Comparison of ENCODE assay signal across 16 cellular contexts in genomic region chr3:46690798-46691197, GRCh38. TPM values are rescaled to one million over a fixed set of nuclear protein-coding genes. Genes with fewer than 3 reads are reported as not detected.
A peak's percentile ranks its signal among the peaks of the same experiment; 100 is the strongest.
DNase-seq lines count a peak whose midpoint lies in the region; ATAC-seq, FAIRE-seq and TF ChIP-seq lines count a peak whose summit lies in the region.
"Had no signal": no experiment of that assay in that cellular context is flagged by ENCODE, and none has a peak within 500 bp of the region (broad histone marks: within the 10 kb centered on the region; RNA-seq: fewer than 3 reads in every experiment).

No MANE protein-coding gene starts in this region.

- H3K27ac ChIP-seq in colonic mucosa (no peak overlapping the region), lower lobe of right lung (peak overlapping the region; percentile 90)

- H3K4me1 ChIP-seq in colonic mucosa, result peaks cover under 1% of the 10 kb centered on the region
- H3K4me1 ChIP-seq in lower lobe of right lung, result peaks cover 65% of the 10 kb centered on the region

- intact Hi-C loops in colonic mucosa (cut with DNase I) (no loop called here), lower lobe of right lung (cut with DNase I) (no loop called here)

- H3K9me3 ChIP-seq in colonic mucosa, result no peaks in the 10 kb centered on the region
- no peaks in the 10 kb centered on the region for H3K9me3 ChIP-seq in lower lobe of right lung

- H3K9ac ChIP-seq in colonic mucosa (ENCODE audit: low read depth in 2 of 2, low read length in 2 of 2), result peak overlapping the region in 1 of 2 donors; percentile 42

- CTCF ChIA-PET in activated CD4-positive, alpha-beta T cell treated with anti-CD3 and anti-CD28 coated beads, Interleukin-2, amount 10 ng/mL, durations not matched to agents 7 days and 5 days (lab: Charles Lee), result interaction anchor here (1.0 kb wide), 1 partner anchor 12 kb away, joined by 3 read pairs; no protein-coding TSS in a partner anchor

- H3K27ac Mint-ChIP-seq in activated CD4-positive, alpha-beta T cell treated with anti-CD3 and anti-CD28 coated beads, Interleukin-2, amount 10 ng/mL, durations not matched to agents 7 days and 5 days, result no peak overlapping the region
- H3K27ac Mint-ChIP-seq: activated CD4-positive, alpha-beta T cell treated with anti-CD3 and anti-CD28 coated beads for 36 hours had no signal

- H3K36me3 Mint-ChIP-seq in activated CD4-positive, alpha-beta T cell treated with anti-CD3 and anti-CD28 coated beads, Interleukin-2, amount 10 ng/mL, durations not matched to agents 7 days and 5 days (ENCODE audit: low read depth), result no peaks in the 10 kb centered on the region

- no peaks in the 10 kb centered on the region for H3K36me3 ChIP-seq in colonic mucosa
- H3K36me3 ChIP-seq in lower lobe of right lung, result peaks cover 28% of the 10 kb centered on the region

- peaks cover 7% of the 10 kb centered on the region for H3K27me3 Mint-ChIP-seq in activated CD4-positive, alpha-beta T cell treated with anti-CD3 and anti-CD28 coated beads, Interleukin-2, amount 10 ng/mL, durations not matched to agents 7 days and 5 days
- H3K27me3 Mint-ChIP-seq: activated CD4-positive, alpha-beta T cell treated with anti-CD3 and anti-CD28 coated beads for 36 hours had no signal

- no peak overlapping the region for H3K4me3 ChIP-seq in colonic mucosa
- peak overlapping the region; percentile 2 for H3K4me3 ChIP-seq in lower lobe of right lung

- peaks cover 45% of the 10 kb centered on the region for H3K4me1 Mint-ChIP-seq in activated CD4-positive, alpha-beta T cell treated with anti-CD3 and anti-CD28 coated beads, Interleukin-2, amount 10 ng/mL, durations not matched to agents 7 days and 5 days

- H3K27me3 ChIP-seq in colonic mucosa (no peaks in the 10 kb centered on the region), lower lobe of right lung (ENCODE audit: low read depth) (peaks cover 6% of the 10 kb centered on the region)

- H3K9me3 Mint-ChIP-seq in activated CD4-positive, alpha-beta T cell treated with anti-CD3 and anti-CD28 coated beads, Interleukin-2, amount 10 ng/mL, durations not matched to agents 7 days and 5 days, result no peaks in the 10 kb centered on the region

- TF ChIP-seq CTCF in colonic mucosa (IDR thresholded peaks at IDR 0.05) (no peak), lower lobe of right lung (IDR thresholded peaks at IDR 0.05) (no peak)

- POLR2A ChIA-PET in activated CD4-positive, alpha-beta T cell treated with anti-CD3 and anti-CD28 coated beads, Interleukin-2, amount 10 ng/mL, durations not matched to agents 7 days and 5 days (lab: Charles Lee), result no interaction called here

- peak; percentile 19 for DNase-seq in activated CD4-positive, alpha-beta T cell treated with anti-CD3 and anti-CD28 coated beads, Interleukin-2, amount 10 ng/mL, durations not matched to agents 7 days and 5 days
- DNase-seq in activated CD4-positive, alpha-beta T cell treated with anti-CD3 and anti-CD28 coated beads for 4 hours, result no peak
- DNase-seq in colonic mucosa, result peak; percentile 77
- DNase-seq in lower lobe of right lung, result peak; percentile 78
- DNase-seq in urothelium cell line (ENCODE audit: low spot score), result peak; percentile 73
- no peak for DNase-seq in cortex of kidney (lab: John Stamatoyannopoulos, UW)
- no peak for DNase-seq in activated CD8-positive, alpha-beta memory T cell treated with anti-CD3 and anti-CD28 coated beads, Interleukin-2, amount 50 U/mL, for 48 hours
- DNase-seq in NCI-H146 (lab: John Stamatoyannopoulos, UW), result no peak
- DNase-seq: activated CD4-positive, alpha-beta T cell treated with anti-CD3 and anti-CD28 coated beads for 36 hours; DMS53; H7; NCI-H1694 treated with DMSO at 0.1 percent for 48 hours had no signal

- H3K4me3 Mint-ChIP-seq in activated CD4-positive, alpha-beta T cell treated with anti-CD3 and anti-CD28 coated beads, Interleukin-2, amount 10 ng/mL, durations not matched to agents 7 days and 5 days, result no peak overlapping the region
- H3K4me3 Mint-ChIP-seq: activated CD4-positive, alpha-beta T cell treated with anti-CD3 and anti-CD28 coated beads for 36 hours had no signal

- FAIRE-seq in urothelium cell line (lab: Jason Lieb, UNC), result no peak
- FAIRE-seq: A204.1, GM12892, HepG2 had no signal

- ATAC-seq in lower lobe of right lung, result peak; percentile 29 to 42
- ATAC-seq: activated CD4-positive, alpha-beta T cell treated with anti-CD3 and anti-CD28 coated beads for 36 hours; HepG2 had no signal

RNA-seq across cellular contexts. Expression of gene ALS2CL, which starts 2.7 kb away (rescaled TPM):
- 10 to 100 TPM; 15.5 to 16.6 TPM for total RNA-seq in activated CD4-positive, alpha-beta T cell treated with anti-CD3 and anti-CD28 coated beads, Interleukin-2, amount 10 ng/mL, durations not matched to agents 7 days and 5 days
- 10 to 100 TPM; 21.8 to 40.3 TPM for total RNA-seq in colonic mucosa
- total RNA-seq in lower lobe of right lung, result 59.7 TPM
- total RNA-seq: HepG2 had no signal

RNA-seq across cellular contexts. Expression of gene TMIE, which starts 10.4 kb away (rescaled TPM):
- total RNA-seq in activated CD4-positive, alpha-beta T cell treated with anti-CD3 and anti-CD28 coated beads, Interleukin-2, amount 10 ng/mL, durations not matched to agents 7 days and 5 days, result 1 to 10 TPM; 1.2 to 1.6 TPM
- total RNA-seq in colonic mucosa (under 1 TPM in 1 of 2 donors, not detected in 1; 0.13 TPM), lower lobe of right lung (1.0 TPM)
- total RNA-seq: HepG2 had no signal

RNA-seq across cellular contexts. Expression of gene PRSS50, which starts 26.9 kb away (rescaled TPM):
- not detected for total RNA-seq in activated CD4-positive, alpha-beta T cell treated with anti-CD3 and anti-CD28 coated beads, Interleukin-2, amount 10 ng/mL, durations not matched to agents 7 days and 5 days
- not detected for total RNA-seq in colonic mucosa
- 0.41 TPM for total RNA-seq in lower lobe of right lung
- total RNA-seq: activated CD4-positive, alpha-beta T cell treated with anti-CD3 and anti-CD28 coated beads for 36 hours; HepG2; subcutaneous adipose tissue had no signal

Comparison
In these comparisons a context has a peak if more than half of its experiments do, and no peak if none do; other contexts are left out.
1. DNase-seq: peak in activated CD4-positive, alpha-beta T cell treated with anti-CD3 and anti-CD28 coated beads, Interleukin-2, amount 10 ng/mL, durations not matched to agents 7 days and 5 days (single experiment), colonic mucosa (single experiment), lower lobe of right lung (single experiment) and urothelium cell line (single experiment); none in activated CD4-positive, alpha-beta T cell treated with anti-CD3 and anti-CD28 coated beads for 4 hours (0 of 2), cortex of kidney (single experiment), activated CD8-positive, alpha-beta memory T cell treated with anti-CD3 and anti-CD28 coated beads, Interleukin-2, amount 50 U/mL, for 48 hours (single experiment) and NCI-H146 (single experiment).